ENCODE assay signal across 9 cellular contexts in the genomic region with DNA sequence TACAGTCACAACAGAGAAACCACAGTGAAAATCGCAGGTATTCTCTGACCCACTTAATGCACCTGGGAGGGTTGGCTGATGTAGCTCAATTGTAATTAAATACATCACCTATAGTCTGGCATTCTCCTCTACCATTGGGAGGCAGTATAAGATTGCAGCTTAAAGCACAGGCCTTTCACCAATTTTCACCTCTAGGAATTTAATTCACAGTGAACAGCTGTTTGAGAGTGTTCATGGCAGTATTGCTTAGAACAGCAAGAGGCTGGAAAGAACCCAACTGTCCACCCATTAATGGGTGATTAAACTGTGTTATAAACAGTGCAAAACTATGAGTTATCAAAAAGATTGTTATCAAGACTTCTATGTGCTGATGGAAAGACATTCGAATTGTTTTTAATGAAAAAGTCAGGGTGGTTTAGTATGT. TPM values are rescaled to one million over a fixed set of nuclear protein-coding genes. Genes with fewer than 3 reads are reported as not detected.
DNase-seq lines count a peak whose midpoint lies in the region; ATAC-seq and TF ChIP-seq lines count a peak whose summit lies in the region.
"Had no signal": no experiment of that assay in that cellular context is flagged by ENCODE, and none has a peak within 500 bp of the region (broad histone marks: within the 10 kb centered on the region; RNA-seq: fewer than 3 reads in every experiment).

No MANE protein-coding gene starts in this region.

- H3K27me3 Mint-ChIP-seq in CD8-positive, alpha-beta memory T cell: no peaks in the 10 kb centered on the region

- H3K4me2 ChIP-seq in GM23248 (ENCODE audit: unreplicated experiment): no peak overlapping the region

- CTCF ChIA-PET in CD8-positive, alpha-beta memory T cell (lab: Charles Lee): interaction anchor here (0.5 to 5.3 kb wide), 20 partner anchors 11 to 310 kb away, joined by 3 to 72 read pairs (median 3); a partner anchor contains a TSS

- H4K20me1 ChIP-seq in GM23248 (ENCODE audit: insufficient read depth): no peaks in the 10 kb centered on the region

- peaks cover 4% of the 10 kb centered on the region for H3K36me3 ChIP-seq in CD8-positive, alpha-beta memory T cell (ENCODE audit: insufficient read depth, low read length)
- H3K36me3 ChIP-seq in GM23248 (ENCODE audit: low read depth): peaks cover 5% of the 10 kb centered on the region; the same call in 1 of the 2 replicates
- peaks cover 22% of the 10 kb centered on the region for H3K36me3 ChIP-seq in adipocyte (ENCODE audit: control insufficient read depth, insufficient read depth, low read length, severe bottlenecking)
- peaks cover 41% of the 10 kb centered on the region for H3K36me3 ChIP-seq in left ventricle myocardium inferior
- peaks cover 0 to 31% of the 10 kb centered on the region in 2 donors for H3K36me3 ChIP-seq in gastrocnemius medialis

- ATAC-seq in gastrocnemius medialis (no peak), GM19328 (IDR thresholded peaks at IDR 0.05; ENCODE audit: unreplicated experiment) (no peak)

- no peak overlapping the region for H3K9ac ChIP-seq in GM23248
- H3K9ac ChIP-seq in adipocyte (ENCODE audit: low read length): no peak overlapping the region

- H3K4me1 ChIP-seq in CD8-positive, alpha-beta memory T cell (ENCODE audit: insufficient read depth, low read length): peaks cover 17% of the 10 kb centered on the region
- H3K4me1 ChIP-seq in GM23248 (ENCODE audit: insufficient read depth) (peaks cover 7% of the 10 kb centered on the region), adipocyte (ENCODE audit: control insufficient read depth, insufficient read depth, low read length) (peaks cover 30% of the 10 kb centered on the region), left ventricle myocardium inferior (peaks cover 30% of the 10 kb centered on the region), gastrocnemius medialis (peaks cover 4 to 17% of the 10 kb centered on the region in 2 donors)

- in situ Hi-C loops in GM23248 (cut with MboI) (no loop called here), gastrocnemius medialis (cut with MboI; ENCODE audit: low sequenced_read_pairs in 4 of 4) (loop anchor here in 1 of 4 donors (10.0 kb wide), 1 partner anchor 60 kb away; no protein-coding TSS in a partner anchor)

- no peaks in the 10 kb centered on the region for H3K9me3 ChIP-seq in CD8-positive, alpha-beta memory T cell (ENCODE audit: low read length)
- H3K9me3 ChIP-seq in GM23248 (ENCODE audit: low read depth) (no peaks in the 10 kb centered on the region), adipocyte (ENCODE audit: control insufficient read depth, low read length) (no peaks in the 10 kb centered on the region), left ventricle myocardium inferior (replicated peaks) (no peaks in the 10 kb centered on the region), gastrocnemius medialis (no peaks in the 10 kb centered on the region)
- H3K9me3 ChIP-seq: SJSA1 had no signal

- peak overlapping the region; percentile 52 to 92 (median 73) for H3K4me3 Mint-ChIP-seq in CD8-positive, alpha-beta memory T cell

- peaks cover 0 to 54% (median 4%) of the 10 kb centered on the region in 3 donors for H3K36me3 Mint-ChIP-seq in CD8-positive, alpha-beta memory T cell

- H3K79me2 ChIP-seq in GM23248 (ENCODE audit: insufficient read depth): no peaks in the 10 kb centered on the region; the same call in 1 of the 2 replicates

- peak in 3 of 5 donors; percentile 25 to 63 (median 60) for DNase-seq in CD8-positive, alpha-beta memory T cell
- DNase-seq in GM23248: peak; percentile 62
- DNase-seq in NCI-H446 (lab: John Stamatoyannopoulos, UW): peak; percentile 30 to 76
- DNase-seq in adipocyte (ENCODE audit: low read depth): peak; percentile 66
- no peak for DNase-seq in left ventricle myocardium inferior
- no peak for DNase-seq in gastrocnemius medialis
- no peak for DNase-seq in activated CD4-positive, CD25-positive, alpha-beta regulatory T cell treated with anti-CD3 and anti-CD28 coated beads, Interleukin-2, amount 50 U/mL, for 72 hours

- H3K4me1 Mint-ChIP-seq in CD8-positive, alpha-beta memory T cell: peaks cover 42 to 61% (median 55%) of the 10 kb centered on the region in 3 donors

- peaks cover 22% of the 10 kb centered on the region for H3F3A ChIP-seq in GM23248 (ENCODE audit: insufficient read depth)

- no peak overlapping the region for H3K4me3 ChIP-seq in CD8-positive, alpha-beta memory T cell (ENCODE audit: low read length)
- H3K4me3 ChIP-seq in GM23248: no peak overlapping the region
- H3K4me3 ChIP-seq in adipocyte (ENCODE audit: low read length): no peak overlapping the region
- no peak overlapping the region for H3K4me3 ChIP-seq in left ventricle myocardium inferior
- H3K4me3 ChIP-seq in gastrocnemius medialis: no peak overlapping the region
- H3K4me3 ChIP-seq: SJSA1 had no signal

- intact Hi-C loops in left ventricle myocardium inferior (cut with micrococcal nuclease): loop anchor here (5.0 kb wide), 1 partner anchor 117 kb away; no protein-coding TSS in a partner anchor
- intact Hi-C loops in gastrocnemius medialis (cut with DNase I; ENCODE audit: low total_unique reads): loop anchor here (1.0 to 10.0 kb wide), 5 partner anchors 53 to 310 kb away; a partner anchor contains a TSS

- no peaks in the 10 kb centered on the region for H3K9me3 Mint-ChIP-seq in CD8-positive, alpha-beta memory T cell

- POLR2A ChIA-PET in CD8-positive, alpha-beta memory T cell (lab: Charles Lee): interaction anchor here (1.0 to 2.2 kb wide), 4 partner anchors 16 to 139 kb away, joined by 4 to 7 read pairs (median 5); a partner anchor contains a TSS

- 51 to 56% methylated on average over 2 of the region's 2 CpGs for WGBS in GM23248 (ENCODE audit: low coverage in 1 of 2, low lambda C conversion rate in 2 of 2, missing lambda C conversion rate in 2 of 2), 2 experiments

- no peaks in the 10 kb centered on the region for H3K9me2 ChIP-seq in GM23248 (ENCODE audit: insufficient read depth)

- TF ChIP-seq CTCF in left ventricle myocardium inferior (IDR thresholded peaks at IDR 0.05; ENCODE audit: borderline replicate concordance): peak; percentile 88
- TF ChIP-seq CTCF in gastrocnemius medialis (IDR thresholded peaks at IDR 0.05 in 4 of 5, conservative IDR thresholded peaks at IDR 0.05 in 1 of 5): peak in 4 of 5 experiments; percentile 21 to 77 (median 46)

- H3K27ac ChIP-seq in CD8-positive, alpha-beta memory T cell (ENCODE audit: low read depth, low read length): no peak overlapping the region
- H3K27ac ChIP-seq in GM23248 (no peak overlapping the region), left ventricle myocardium inferior (replicated peaks) (peak overlapping the region; percentile 87), gastrocnemius medialis (no peak overlapping the region)
- H3K27ac ChIP-seq: SJSA1 had no signal

- H2AFZ ChIP-seq in GM23248: no peak overlapping the region

- no peaks in the 10 kb centered on the region for H3K27me3 ChIP-seq in CD8-positive, alpha-beta memory T cell (ENCODE audit: insufficient read depth, low read length, poor library complexity, severe bottlenecking)
- H3K27me3 ChIP-seq in GM23248 (replicated peaks; ENCODE audit: insufficient read depth): no peaks in the 10 kb centered on the region
- no peaks in the 10 kb centered on the region for H3K27me3 ChIP-seq in adipocyte (replicated peaks; ENCODE audit: control insufficient read depth, insufficient read depth, low read length)
- no peaks in the 10 kb centered on the region for H3K27me3 ChIP-seq in left ventricle myocardium inferior (ENCODE audit: low read depth)
- no peaks in the 10 kb centered on the region for H3K27me3 ChIP-seq in gastrocnemius medialis
- H3K27me3 ChIP-seq: SJSA1 had no signal

- no peak for TF ChIP-seq POLR2A in gastrocnemius medialis (IDR thresholded peaks at IDR 0.05)

- peak overlapping the region; percentile 13 to 97 (median 84) for H3K27ac Mint-ChIP-seq in CD8-positive, alpha-beta memory T cell

RNA-seq across cellular contexts. Expression of a gene that starts 2.0 kb away (rescaled TPM):
- total RNA-seq in CD8-positive, alpha-beta memory T cell: 10 to 100 TPM; 19.3 to 20.1 TPM
- 48.4 TPM for polyA plus RNA-seq in CD8-positive, alpha-beta memory T cell
- 25.8 and 34.9 TPM in 2 replicates for total RNA-seq in GM23248 (2014; rRNA removed; shearing (Covaris generic))
- 31.9 and 33.5 TPM in 2 replicates for polyA plus RNA-seq in GM23248 (2016; fragmentation: Nextera tagmentation; extraction: Ambion mirVana)
- total RNA-seq in left ventricle myocardium inferior (10.4 TPM), gastrocnemius medialis (10 to 100 TPM in 1 of 4 donors, 1 to 10 TPM in 3; 7.2 to 12.2 (median 9.5) TPM)

RNA-seq across cellular contexts. Expression of a gene that starts 26.7 kb away (rescaled TPM):
- total RNA-seq in CD8-positive, alpha-beta memory T cell: 1 to 10 TPM; 2.6 to 2.7 TPM
- polyA plus RNA-seq in CD8-positive, alpha-beta memory T cell: 10.7 TPM
- 34.4 and 44.3 TPM in 2 replicates for total RNA-seq in GM23248 (2014; rRNA removed; shearing (Covaris generic))
- 38.5 and 38.7 TPM in 2 replicates for polyA plus RNA-seq in GM23248 (2016; fragmentation: Nextera tagmentation; extraction: Ambion mirVana)
- total RNA-seq in left ventricle myocardium inferior: 9.8 TPM
- total RNA-seq in gastrocnemius medialis: 10 to 100 TPM in 1 of 4 donors, 1 to 10 TPM in 3; 5.6 to 19.4 (median 7.3) TPM

RNA-seq across cellular contexts. Expression of a gene that starts 52.5 kb away (rescaled TPM):
- 10 to 100 TPM; 51.2 to 53.4 TPM for total RNA-seq in CD8-positive, alpha-beta memory T cell
- polyA plus RNA-seq in CD8-positive, alpha-beta memory T cell: 59.8 TPM
- total RNA-seq in GM23248 (2014; rRNA removed; shearing (Covaris generic)): 57.0 and 63.4 TPM in 2 replicates
- polyA plus RNA-seq in GM23248 (2016; fragmentation: Nextera tagmentation; extraction: Ambion mirVana): 92.7 and 93.4 TPM in 2 replicates
- total RNA-seq in left ventricle myocardium inferior (30.7 TPM), gastrocnemius medialis (10 to 100 TPM; 58.4 to 67.4 (median 63.5) TPM)

Comparison
In these comparisons a context has a peak if more than half of its experiments do, and no peak if none do; other contexts are left out.
1. DNase-seq: peak in CD8-positive, alpha-beta memory T cell (3 of 5), GM23248 (single experiment), NCI-H446 (2 of 2) and adipocyte (single experiment); none in left ventricle myocardium inferior (single experiment), gastrocnemius medialis (0 of 2) and activated CD4-positive, CD25-positive, alpha-beta regulatory T cell treated with anti-CD3 and anti-CD28 coated beads, Interleukin-2, amount 50 U/mL, for 72 hours (single experiment).